Comparison of ENCODE assay signal across 29 cellular contexts in genomic region chr6:167569041-167569805, GRCh38.
DNase-seq lines count a peak whose midpoint lies in the region; ATAC-seq, FAIRE-seq and TF ChIP-seq lines count a peak whose summit lies in the region.
"Had no signal": no experiment of that assay in that cellular context is flagged by ENCODE, and none has a peak within 500 bp of the region (broad histone marks: within the 10 kb centered on the region; RNA-seq: fewer than 3 reads in every experiment).

No MANE protein-coding gene starts in this region.

- no peak for TF ChIP-seq EP300 in K562 (IDR thresholded peaks at IDR 0.05; ENCODE audit: low read length)
- TF ChIP-seq EP300 in esophagus muscularis mucosa (IDR thresholded peaks at IDR 0.05) = no peak

- H3K4me1 Mint-ChIP-seq in osteocyte (ENCODE audit: unreplicated experiment) = peaks cover 45% of the 10 kb centered on the region

- TF ChIP-seq CTCF in K562 (IDR thresholded peaks at IDR 0.05 in 2 of 3, conservative IDR thresholded peaks at IDR 0.05 in 1 of 3; ENCODE audit: insufficient read depth in 2 of 3, low read depth in 1 of 3, low read length in 3 of 3) = no peak
- no peak for TF ChIP-seq CTCF in esophagus muscularis mucosa (IDR thresholded peaks at IDR 0.05)
- TF ChIP-seq CTCF in osteocyte (IDR thresholded peaks at IDR 0.05) = no peak

- no peaks in the 10 kb centered on the region for H3K79me2 ChIP-seq in K562 (ENCODE audit: control insufficient read depth, insufficient read depth, low read length)

- ATAC-seq in K562 = peak; percentile 14; the same call in 1 of the 3 replicates
- ATAC-seq in esophagus mucosa = no peak
- ATAC-seq: CD8-positive, alpha-beta T cell; PC-3; Right ventricle myocardium inferior; SK-N-SH treated with all-trans-retinoic acid at 6 μM for 48 hours had no signal

- no TSS peak for BruUV-seq in K562 (replicated peaks; lab: Mats Ljungman, UMichigan)

- no peak overlapping the region for H3K27ac Mint-ChIP-seq in osteocyte (ENCODE audit: unreplicated experiment)
- H3K27ac Mint-ChIP-seq: CD8-positive, alpha-beta T cell; IgD-negative memory B cell had no signal

- H3K36me3 ChIP-seq in K562 (ENCODE audit: control insufficient read depth, insufficient read depth, low read length) = no peaks in the 10 kb centered on the region
- H3K36me3 ChIP-seq in esophagus muscularis mucosa = no peaks in the 10 kb centered on the region
- H3K36me3 ChIP-seq: SJCRH30 had no signal

- H3K4me3 Mint-ChIP-seq in osteocyte (ENCODE audit: unreplicated experiment) = no peak overlapping the region
- H3K4me3 Mint-ChIP-seq: CD8-positive, alpha-beta T cell; H9; IgD-negative memory B cell had no signal

- TF ChIP-seq RAD21 in K562 (CRISPR knock-in tag; conservative IDR thresholded peaks at IDR 0.05 in 1 of 2, IDR thresholded peaks at IDR 0.05 in 1 of 2) = no peak

- FAIRE-seq in K562 (lab: Jason Lieb, UNC) = no peak
- FAIRE-seq: GM12891, GM19239 had no signal

- peaks cover 6% of the 10 kb centered on the region for H3K27me3 Mint-ChIP-seq in osteocyte (ENCODE audit: unreplicated experiment)

- no peaks in the 10 kb centered on the region for H3K9me3 Mint-ChIP-seq in osteocyte (ENCODE audit: unreplicated experiment)
- H3K9me3 Mint-ChIP-seq: CD8-positive, alpha-beta T cell; H9; IgD-negative memory B cell had no signal

- H3K9me1 ChIP-seq in K562 (ENCODE audit: control insufficient read depth, insufficient read depth, low read length) = no peaks in the 10 kb centered on the region

- POLR2A ChIA-PET in K562 (lab: Yijun Ruan, JAX) = no interaction called here

- no peak overlapping the region for H3K4me2 ChIP-seq in K562 (ENCODE audit: insufficient read depth, low read length)

- H3K4me1 ChIP-seq in K562 (replicated peaks in 1 of 2; ENCODE audit: control insufficient read depth in 2 of 2, insufficient read depth in 2 of 2, low read length in 2 of 2) (peaks cover 5 to 10% of the 10 kb centered on the region in 2 experiments; a peak in 3 of 5 replicates), esophagus muscularis mucosa (peaks cover 21 to 35% (median 22%) of the 10 kb centered on the region in 4 donors)

- 4% methylated on average over 31 of the region's 31 CpGs for WGBS in K562 (ENCODE audit: insufficient coverage, low coverage, missing lambda C conversion rate)
- WGBS in esophagus muscularis mucosa = 86% methylated on average over 30 of the region's 31 CpGs

- peaks cover 16% of the 10 kb centered on the region; the same call in 1 of the 2 replicates for H4K20me1 ChIP-seq in K562 (replicated peaks; ENCODE audit: control insufficient read depth, insufficient read depth, low read length)

- intact Hi-C loops in K562 (cut with micrococcal nuclease) (no loop called here), esophagus muscularis mucosa (cut with DNase I) (no loop called here)

- no peaks in the 10 kb centered on the region for H3K9me3 ChIP-seq in K562 (replicated peaks; ENCODE audit: control insufficient read depth, insufficient read depth, low read depth, low read length)
- H3K9me3 ChIP-seq in esophagus muscularis mucosa = no peaks in the 10 kb centered on the region
- H3K9me3 ChIP-seq: Caco-2, SJCRH30 had no signal

- H3K4me3 ChIP-seq in K562 (no peak overlapping the region), esophagus muscularis mucosa (no peak overlapping the region)
- H3K4me3 ChIP-seq: SJCRH30 had no signal

- H3K27ac ChIP-seq in K562 (ENCODE audit: extremely low read depth, low read depth, low read length) = no peak overlapping the region
- no peak overlapping the region for H3K27ac ChIP-seq in esophagus muscularis mucosa (replicated peaks in 1 of 4)
- H3K27ac ChIP-seq: SJCRH30 had no signal

- CTCF ChIA-PET in K562 (lab: Yijun Ruan, JAX; ENCODE audit: low intra/inter-chr PET ratio) = no interaction called here

- H3K9ac ChIP-seq in K562 (ENCODE audit: insufficient read depth in 1 of 2, low read depth in 2 of 2, low read length in 2 of 2) = no peak overlapping the region

- H2AFZ ChIP-seq in K562 (ENCODE audit: low read depth, low read length) = no peak overlapping the region

- H3K27me3 ChIP-seq in K562 (ENCODE audit: control insufficient read depth in 2 of 2, insufficient read depth in 2 of 2, low read length in 2 of 2) (peaks cover 61 to 91% of the 10 kb centered on the region in 2 experiments), esophagus muscularis mucosa (no peaks in the 10 kb centered on the region)
- H3K27me3 ChIP-seq: SJCRH30 had no signal

- DNase-seq in K562 (ENCODE audit: extremely low read depth in 1 of 4, low spot score in 3 of 4) (no peak), esophagus muscularis mucosa (ENCODE audit: extremely low spot score) (peak; percentile 66), osteocyte (ENCODE audit: extremely low spot score, unreplicated experiment) (peak; percentile 63), ureter (ENCODE audit: low spot score) (peak; percentile 35), GM19238 (ENCODE audit: insufficient read length, low spot score) (no peak), middle frontal gyrus (ENCODE audit: extremely low spot score, low spot score) (no peak)
- DNase-seq: C1 segment of cervical spinal cord; Caco-2; DMS 273 treated with DMSO at 0.1 percent for 48 hours; DMS79 treated with DMSO at 0.1 percent for 48 hours; GF-D8; H9; NCI-H1048; NCI-H1417; NCI-H1694; NCI-H2029 treated with DMSO at 0.1 percent for 48 hours; NCI-H446 treated with DMSO at 0.1 percent for 48 hours; NCI-H526; NCI-H82; NK-92 treated with Interleukin-12 subunit alpha and Interleukin-12 subunit beta, amount 100 ng/mL, for 24 hours; PC-3; SJCRH30 had no signal

- no peaks in the 10 kb centered on the region for H3K36me3 Mint-ChIP-seq in osteocyte (ENCODE audit: unreplicated experiment)
- H3K36me3 Mint-ChIP-seq: CD8-positive, alpha-beta T cell; IgD-negative memory B cell had no signal

- in situ Hi-C loops in K562 (cut with MboI) = no loop called here

- TF ChIP-seq POLR2A in K562 (conservative IDR thresholded peaks at IDR 0.05) = no peak
- no peak for TF ChIP-seq POLR2A in esophagus muscularis mucosa (IDR thresholded peaks at IDR 0.05; ENCODE audit: low read depth)

TF ChIP-seq in K562, 482 proteins besides CTCF, POLR2A, EP300 and RAD21:
- TF ChIP-seq ZNF239 (CRISPR knock-in tag; IDR thresholded peaks at IDR 0.05) = no peak
- peak; percentile 23; the same call in 1 of the 2 replicates for TF ChIP-seq USF1 (CRISPR knock-in tag; IDR thresholded peaks at IDR 0.05)
- TF ChIP-seq USF2 (CRISPR knock-in tag; IDR thresholded peaks at IDR 0.05) = peak; percentile 59
- peak; percentile 33; the same call in 1 of the 2 replicates for TF ChIP-seq FOSL1 (tag; conservative IDR thresholded peaks at IDR 0.05)

Comparison
In these comparisons a context has a peak if more than half of its experiments do, and no peak if none do; other contexts are left out.
1. DNase-seq: peak in esophagus muscularis mucosa (single experiment), osteocyte (single experiment) and ureter (single experiment); none in K562 (0 of 4), GM19238 (single experiment) and middle frontal gyrus (single experiment).